In the genomic region with DNA sequence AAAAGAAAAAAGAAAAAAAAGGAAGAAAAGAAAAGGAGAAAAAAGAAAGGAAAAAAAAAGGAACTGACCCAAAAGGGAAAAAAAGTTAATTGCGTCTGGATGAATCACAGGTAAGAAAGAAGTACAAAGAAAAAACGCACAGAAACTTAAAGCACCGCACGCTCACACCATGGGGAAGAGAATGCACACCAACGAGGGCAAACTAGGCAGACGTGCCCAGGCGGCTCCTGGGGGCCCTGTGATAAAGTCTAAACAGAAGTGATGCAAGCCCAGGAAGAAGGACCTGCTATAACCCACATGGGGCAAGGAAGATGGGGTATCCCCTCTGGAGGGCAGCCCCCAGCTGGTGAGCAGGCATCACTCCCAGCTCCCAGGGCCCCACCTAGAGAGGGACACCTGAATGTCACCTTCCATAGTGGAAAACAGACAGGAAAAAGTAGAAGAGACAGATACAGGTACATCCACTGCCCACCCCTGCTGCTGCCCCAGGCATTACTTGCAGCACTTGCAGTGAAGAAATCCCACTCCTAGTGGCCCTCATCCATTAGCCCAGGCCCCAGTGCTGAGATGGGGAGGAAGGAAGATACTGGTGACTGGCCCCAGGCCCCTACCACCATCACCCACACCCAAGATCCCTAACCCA, we compare ENCODE assay signal across 26 cellular contexts. TPM values are rescaled to one million over a fixed set of nuclear protein-coding genes. Genes with fewer than 3 reads are reported as not detected.
DNase-seq lines count a peak whose midpoint lies in the region; ATAC-seq, FAIRE-seq and TF ChIP-seq lines count a peak whose summit lies in the region.
"Had no signal": no experiment of that assay in that cellular context is flagged by ENCODE, and none has a peak within 500 bp of the region (broad histone marks: within the 10 kb centered on the region; RNA-seq: fewer than 3 reads in every experiment).

No MANE protein-coding gene starts in this region.

- in situ Hi-C loops in K562 (cut with MboI), result no loop called here

- no peak for TF ChIP-seq EP300 in K562 (IDR thresholded peaks at IDR 0.05; ENCODE audit: low read length)

- H3K9ac ChIP-seq in H9 (ENCODE audit: extremely low read depth, insufficient read length, low read length), result no peak overlapping the region
- H3K9ac ChIP-seq in K562 (ENCODE audit: insufficient read depth in 1 of 2, low read depth in 2 of 2, low read length in 2 of 2), result no peak overlapping the region
- H3K9ac ChIP-seq in kidney (ENCODE audit: low read length in 2 of 2), result no peak overlapping the region

- POLR2A ChIA-PET in K562 (lab: Yijun Ruan, JAX), result interaction anchor here (0.6 to 1.0 kb wide), 2 partner anchors 12 to 261 kb away, joined by 3 read pairs; no protein-coding TSS in a partner anchor

- intact Hi-C loops in K562 (cut with micrococcal nuclease), result no loop called here
- intact Hi-C loops in kidney (cut with DNase I), result no loop called here

- H2AFZ ChIP-seq in H9 (ENCODE audit: low read length) (no peak overlapping the region), K562 (ENCODE audit: low read depth, low read length) (no peak overlapping the region), osteoblast (ENCODE audit: low read length) (no peak overlapping the region)

- H3K14ac ChIP-seq in H9 (ENCODE audit: insufficient read depth, low read length), result no peak overlapping the region

- H3T11ph ChIP-seq in H9 (ENCODE audit: low read length), result no peak overlapping the region

- H2BK15ac ChIP-seq in H9 (ENCODE audit: low read depth, low read length), result no peak overlapping the region

- H2BK120ac ChIP-seq in H9 (ENCODE audit: low read depth, low read length, poor library complexity, severe bottlenecking), result no peak overlapping the region

- H3K4me3 ChIP-seq in K562, result no peak overlapping the region
- H3K4me3 ChIP-seq in osteoblast (ENCODE audit: insufficient read depth, low read length), result no peak overlapping the region
- no peak overlapping the region for H3K4me3 ChIP-seq in kidney (ENCODE audit: low read length in 2 of 2)
- H3K4me3 ChIP-seq: esophagus muscularis mucosa, left ventricle myocardium inferior, ovary, spleen, tibial artery had no signal

- H3K27me3 ChIP-seq in H9 (ENCODE audit: insufficient read depth, low read length) (no peaks in the 10 kb centered on the region), K562 (ENCODE audit: control insufficient read depth in 2 of 2, insufficient read depth in 2 of 2, low read length in 2 of 2) (no peaks in the 10 kb centered on the region), osteoblast (ENCODE audit: insufficient read depth, low read length) (no peaks in the 10 kb centered on the region)
- H3K27me3 ChIP-seq: esophagus muscularis mucosa, ovary, spleen, tibial artery had no signal

- no peak overlapping the region for H3K56ac ChIP-seq in H9 (ENCODE audit: insufficient read length, low read depth, low read length)

- ATAC-seq in activated naive CD4-positive, alpha-beta T cell treated with anti-CD3 and anti-CD28 coated beads, Interleukin-2, amount 50 U/mL, for 72 hours, result peak; percentile 21 to 22
- ATAC-seq in K562, result no peak
- ATAC-seq in HG03457 (IDR thresholded peaks at IDR 0.05; ENCODE audit: unreplicated experiment), result no peak
- ATAC-seq: naive thymus-derived CD8-positive, alpha-beta T cell had no signal

- TF ChIP-seq RAD21 in K562 (CRISPR knock-in tag; conservative IDR thresholded peaks at IDR 0.05 in 1 of 2, IDR thresholded peaks at IDR 0.05 in 1 of 2), result no peak

- H4K20me1 ChIP-seq in H9 (ENCODE audit: control insufficient read depth, insufficient read depth, insufficient read length), result no peaks in the 10 kb centered on the region
- H4K20me1 ChIP-seq in K562 (replicated peaks; ENCODE audit: control insufficient read depth, insufficient read depth, low read length), result peaks cover 19% of the 10 kb centered on the region
- peaks cover 9% of the 10 kb centered on the region for H4K20me1 ChIP-seq in osteoblast (ENCODE audit: insufficient read depth, low read length)

- H3K36me3 ChIP-seq in K562 (ENCODE audit: control insufficient read depth, insufficient read depth, low read length) (peaks cover 96% of the 10 kb centered on the region), osteoblast (ENCODE audit: insufficient read depth, low read length) (peaks cover 76% of the 10 kb centered on the region), kidney (ENCODE audit: control insufficient read depth in 1 of 2, insufficient read depth in 2 of 2, low read length in 2 of 2) (peaks cover 48 to 63% of the 10 kb centered on the region in 2 donors)
- H3K36me3 ChIP-seq: ovary had no signal

- peak overlapping the region; percentile 64 to 81 for H3K27ac Mint-ChIP-seq in activated naive CD4-positive, alpha-beta T cell treated with anti-CD3 and anti-CD28 coated beads, Interleukin-2, amount 50 U/mL, for 72 hours
- H3K27ac Mint-ChIP-seq in H9, result peak overlapping the region in 2 of 3 experiments; percentile 10 to 32; a peak in 2 of 7 replicates

- CTCF ChIA-PET in K562 (lab: Yijun Ruan, JAX; ENCODE audit: low intra/inter-chr PET ratio), result interaction anchor here (0.7 kb wide), 1 partner anchor 61 kb away, joined by 4 read pairs; no protein-coding TSS in a partner anchor

- H4K8ac ChIP-seq in H9 (replicated peaks; ENCODE audit: insufficient read length, low read depth, low read length), result no peak overlapping the region

- H3K27ac ChIP-seq in H9 (ENCODE audit: insufficient read length, low read depth, low read length), result no peak overlapping the region
- no peak overlapping the region for H3K27ac ChIP-seq in K562 (ENCODE audit: extremely low read depth, low read depth, low read length)
- no peak overlapping the region for H3K27ac ChIP-seq in osteoblast (ENCODE audit: low read depth, low read length)
- no peak overlapping the region for H3K27ac ChIP-seq in kidney (ENCODE audit: low read depth in 2 of 2, low read length in 2 of 2)
- H3K27ac ChIP-seq: C4-2B, esophagus muscularis mucosa, left ventricle myocardium inferior, ovary, spleen, tibial artery, VCaP had no signal

- no peaks in the 10 kb centered on the region for H3K27me3 Mint-ChIP-seq in H9 (ENCODE audit: low read depth)
- H3K27me3 Mint-ChIP-seq: naive thymus-derived CD8-positive, alpha-beta T cell had no signal

- peaks cover 34 to 54% of the 10 kb centered on the region in 2 donors for H3K36me3 Mint-ChIP-seq in activated naive CD4-positive, alpha-beta T cell treated with anti-CD3 and anti-CD28 coated beads, Interleukin-2, amount 50 U/mL, for 72 hours
- H3K36me3 Mint-ChIP-seq in H9 (ENCODE audit: insufficient read depth in 1 of 3, low read depth in 3 of 3), result peaks cover 67 to 95% (median 83%) of the 10 kb centered on the region in 3 experiments

- H3K4me2 ChIP-seq in H9 (ENCODE audit: insufficient read depth, insufficient read length, low read length) (no peak overlapping the region), K562 (ENCODE audit: insufficient read depth, low read length) (no peak overlapping the region), osteoblast (ENCODE audit: insufficient read depth, low read length) (no peak overlapping the region)

- H3K23me2 ChIP-seq in H9 (ENCODE audit: insufficient read length, low read depth, low read length, poor library complexity, severe bottlenecking), result no peaks in the 10 kb centered on the region

- H3K79me1 ChIP-seq in H9 (ENCODE audit: insufficient read depth, low read depth, low read length, poor library complexity, severe bottlenecking), result peaks cover 2% of the 10 kb centered on the region

- no peak overlapping the region for H3K23ac ChIP-seq in H9 (ENCODE audit: insufficient read length, low read depth, low read length)

- no peak for FAIRE-seq in K562 (lab: Jason Lieb, UNC)
- FAIRE-seq in kidney (lab: Jason Lieb, UNC), result no peak
- FAIRE-seq: frontal cortex had no signal

- TF ChIP-seq CTCF in H9 (conservative IDR thresholded peaks at IDR 0.05) (no peak), K562 (IDR thresholded peaks at IDR 0.05 in 2 of 3, conservative IDR thresholded peaks at IDR 0.05 in 1 of 3; ENCODE audit: insufficient read depth in 2 of 3, low read depth in 1 of 3, low read length in 3 of 3) (no peak), osteoblast (IDR thresholded peaks at IDR 0.05; ENCODE audit: extremely low read depth, low read depth, low read length) (no peak), kidney (IDR thresholded peaks at IDR 0.05; ENCODE audit: borderline replicate concordance, extremely low read depth, insufficient read depth) (no peak)

- no peak overlapping the region for H3K4ac ChIP-seq in H9 (ENCODE audit: low read depth, low read length)

- no peak overlapping the region for H3K18ac ChIP-seq in H9 (ENCODE audit: insufficient read length, low read depth, low read length)

- no peak overlapping the region for H3K4me3 Mint-ChIP-seq in H9
- H3K4me3 Mint-ChIP-seq: naive thymus-derived CD8-positive, alpha-beta T cell; T-helper 2 cell treated with Interferon-gamma antibody and Interleukin-4, amounts not matched to agents 5 μg/mL and 100 μg/mL, for 36 hours had no signal

- WGBS in H9 (ENCODE audit: extremely low coverage, insufficient read length, low lambda C conversion rate), result no CpG with 5 or more reads among the region's 7 CpGs
- 97% methylated on average over 7 of the region's 7 CpGs for WGBS in K562 (ENCODE audit: insufficient coverage, low coverage, missing lambda C conversion rate)

- no TSS peak for BruUV-seq in K562 (replicated peaks; lab: Mats Ljungman, UMichigan)

- no peak overlapping the region for H4K5ac ChIP-seq in H9 (ENCODE audit: insufficient read length, low read depth, low read length)

- peaks cover 25 to 30% of the 10 kb centered on the region in 2 experiments for H3K4me1 Mint-ChIP-seq in H9

- no peak for DNase-seq in activated naive CD4-positive, alpha-beta T cell treated with anti-CD3 and anti-CD28 coated beads, Interleukin-2, amount 50 U/mL, for 72 hours (ENCODE audit: low spot score in 2 of 2)
- no peak for DNase-seq in activated naive CD4-positive, alpha-beta T cell treated with Interleukin-2 at 50 U/mL for 16 hours
- no peak for DNase-seq in H9
- DNase-seq in K562 (ENCODE audit: extremely low read depth in 1 of 4, low spot score in 3 of 4), result no peak
- DNase-seq in osteoblast (ENCODE audit: insufficient read length, low spot score, missing footprints), result peak; percentile 48
- DNase-seq in kidney, result no peak
- no peak for DNase-seq in NCI-H1694 (lab: John Stamatoyannopoulos, UW)
- DNase-seq: activated T-cell treated with anti-CD3 and anti-CD28 coated beads, Interleukin-2, amount 50 U/mL, for 1 hour; EL; left ventricle myocardium inferior; midbrain; naive thymus-derived CD8-positive, alpha-beta T cell; NCI-H1105 treated with DMSO at 0.1 percent for 48 hours; NCI-H2029 treated with DMSO at 0.1 percent for 48 hours; NCI-H2227 treated with DMSO at 0.1 percent for 48 hours; ovary; spleen; stimulated activated CD4-positive, alpha-beta T cell treated with anti-CD3 and anti-CD28 coated beads, Interleukin-2, amount 100 ng/mL, for 48 hours; stimulated activated naive CD4-positive, alpha-beta T cell; tibial artery had no signal

- H2BK20ac ChIP-seq in H9 (ENCODE audit: low read depth, low read length, poor library complexity, severe bottlenecking), result no peak overlapping the region

- no peak overlapping the region for H2BK12ac ChIP-seq in H9 (ENCODE audit: insufficient read length, low read depth, low read length)

- H2BK5ac ChIP-seq in H9 (ENCODE audit: insufficient read length, low read length), result no peak overlapping the region

- no peak overlapping the region for H2AK5ac ChIP-seq in H9 (ENCODE audit: insufficient read length, low read length)

- H3K79me2 ChIP-seq in H9 (ENCODE audit: insufficient read depth, low read length) (peaks cover 4% of the 10 kb centered on the region), K562 (ENCODE audit: control insufficient read depth, insufficient read depth, low read length) (peaks cover 61% of the 10 kb centered on the region), osteoblast (ENCODE audit: insufficient read depth, low read length) (peaks cover 82% of the 10 kb centered on the region)

- H3K9me3 ChIP-seq in H9 (ENCODE audit: control insufficient read depth, low read depth, low read length) (no peaks in the 10 kb centered on the region), K562 (replicated peaks; ENCODE audit: control insufficient read depth, insufficient read depth, low read depth, low read length) (no peaks in the 10 kb centered on the region), osteoblast (ENCODE audit: low read depth, low read length) (no peaks in the 10 kb centered on the region), kidney (ENCODE audit: control insufficient read depth in 1 of 2, low read length in 2 of 2) (no peaks in the 10 kb centered on the region)
- H3K9me3 ChIP-seq: esophagus muscularis mucosa, left ventricle myocardium inferior, ovary, spleen, tibial artery had no signal

- H3K9me3 Mint-ChIP-seq in activated naive CD4-positive, alpha-beta T cell treated with anti-CD3 and anti-CD28 coated beads, Interleukin-2, amount 50 U/mL, for 72 hours, result no peaks in the 10 kb centered on the region
- no peaks in the 10 kb centered on the region for H3K9me3 Mint-ChIP-seq in H9
- H3K9me3 Mint-ChIP-seq: naive thymus-derived CD8-positive, alpha-beta T cell; T-helper 2 cell treated with Interferon-gamma antibody and Interleukin-4, amounts not matched to agents 5 μg/mL and 100 μg/mL, for 36 hours had no signal

- H4K91ac ChIP-seq in H9 (ENCODE audit: insufficient read length, low read depth, low read length), result no peak overlapping the region

- no peaks in the 10 kb centered on the region for H3K9me1 ChIP-seq in K562 (ENCODE audit: control insufficient read depth, insufficient read depth, low read length)

- no peak for TF ChIP-seq POLR2A in K562 (conservative IDR thresholded peaks at IDR 0.05)

- H3K4me1 ChIP-seq in H9 (ENCODE audit: insufficient read depth, low read length), result peaks cover 4% of the 10 kb centered on the region; the same call in 1 of the 2 replicates
- no peaks in the 10 kb centered on the region for H3K4me1 ChIP-seq in K562 (replicated peaks in 1 of 2; ENCODE audit: control insufficient read depth in 2 of 2, insufficient read depth in 2 of 2, low read length in 2 of 2)
- no peaks in the 10 kb centered on the region for H3K4me1 ChIP-seq in osteoblast (ENCODE audit: insufficient read depth, low read length)
- no peaks in the 10 kb centered on the region for H3K4me1 ChIP-seq in kidney (ENCODE audit: control insufficient read depth in 1 of 2, insufficient read depth in 1 of 2, low read depth in 1 of 2, low read length in 2 of 2)
- H3K4me1 ChIP-seq: tibial artery had no signal

RNA-seq across cellular contexts. Expression of gene NAP1L4, which starts 28.9 kb away (rescaled TPM):
- 100 to 1,000 TPM; 287 to 318 TPM for total RNA-seq in activated naive CD4-positive, alpha-beta T cell treated with anti-CD3 and anti-CD28 coated beads, Interleukin-2, amount 50 U/mL, for 72 hours
- 212 and 217 TPM in 2 replicates for total RNA-seq in H9 (2021)
- total RNA-seq in K562 (2011; cell fraction: chromatin; rRNA removed; ENCODE audit: low replicate concordance), result 200 and 559 TPM in 2 replicates
- total RNA-seq in K562 (2011; cell fraction: nucleolus; rRNA removed), result 89.9 and 105 TPM in 2 replicates
- 185 and 193 TPM in 2 replicates for total RNA-seq in K562 (2011; cell fraction: nucleoplasm; rRNA removed)
- 217 and 237 TPM in 2 replicates for total RNA-seq in K562 (2014; rRNA removed)
- 179 and 210 TPM in 2 replicates for total RNA-seq in K562 (2014; rRNA removed; fragmentation: Illumina TruSeq; extraction: Trizol)
- 145 and 153 TPM in 2 replicates for total RNA-seq in K562 (2015; rRNA removed; fragmentation: Illumina TruSeq; extraction: Trizol)
- total RNA-seq in K562 (2021), result 167 and 180 TPM in 2 replicates
- 145 and 176 TPM in 2 replicates for polyA plus RNA-seq in K562 (2011; rRNA removed)
- 72.7 and 90.0 TPM in 2 replicates for polyA plus RNA-seq in K562 (2011; cell fraction: cytosol; rRNA removed)
- 166 and 223 TPM in 2 replicates for polyA plus RNA-seq in K562 (2011; cell fraction: nucleus; rRNA removed)
- polyA plus RNA-seq in K562 (2012), result 103 and 135 TPM in 2 replicates
- 154 and 184 TPM in 2 replicates for polyA plus RNA-seq in K562 (2014; fragmentation: Illumina TruSeq; extraction: Trizol)
- polyA plus RNA-seq in K562 (2014; fragmentation: Nextera tagmentation; extraction: Ambion mirVana), result 10 to 100 TPM; 34.1 to 50.7 TPM
- 221 and 244 TPM in 2 replicates for polyA plus RNA-seq in K562 (2014; rRNA removed)
- polyA minus RNA-seq in K562 (2011; rRNA and poly(A)+ RNA removed), result 207 and 232 TPM in 2 replicates
- 66.1 and 67.2 TPM in 2 replicates for polyA minus RNA-seq in K562 (2011; cell fraction: cytosol; rRNA and poly(A)+ RNA removed)
- polyA minus RNA-seq in K562 (2011; cell fraction: nucleus; rRNA and poly(A)+ RNA removed), result 76.3 and 166 TPM in 2 replicates
- 72.0 and 87.8 TPM in 2 replicates for total RNA-seq in osteoblast
- total RNA-seq in kidney, result 133 TPM
- polyA plus RNA-seq in kidney (ENCODE audit: insufficient read depth, low read depth, low replicate concordance), result 120 TPM

RNA-seq across cellular contexts. Expression of gene PHLDA2, which starts 34.0 kb away (rescaled TPM):
- 1 to 10 TPM; 3.6 to 5.9 TPM for total RNA-seq in activated naive CD4-positive, alpha-beta T cell treated with anti-CD3 and anti-CD28 coated beads, Interleukin-2, amount 50 U/mL, for 72 hours
- total RNA-seq in H9 (2021) (41.5 and 42.8 TPM in 2 replicates), K562 (2014; rRNA removed) (14.8 and 26.2 TPM in 2 replicates), K562 (2014; rRNA removed; fragmentation: Illumina TruSeq; extraction: Trizol) (0.70 and 0.76 TPM in 2 replicates), K562 (2015; rRNA removed; fragmentation: Illumina TruSeq; extraction: Trizol) (5.7 and 6.3 TPM in 2 replicates), K562 (2021) (42.4 and 43.2 TPM in 2 replicates), osteoblast (2.5 and 3.8 TPM in 2 replicates), kidney (19.7 TPM)
- total RNA-seq in K562 (2011; cell fraction: chromatin; rRNA removed; ENCODE audit: low replicate concordance), result 3.2 and 7.8 TPM in 2 replicates
- 13.6 and 14.7 TPM in 2 replicates for total RNA-seq in K562 (2011; cell fraction: nucleolus; rRNA removed)
- 5.4 and 5.7 TPM in 2 replicates for total RNA-seq in K562 (2011; cell fraction: nucleoplasm; rRNA removed)
- polyA plus RNA-seq in K562 (2011; rRNA removed) (4.7 and 4.9 TPM in 2 replicates), K562 (2014; fragmentation: Illumina TruSeq; extraction: Trizol) (4.0 and 24.8 TPM in 2 replicates), K562 (2014; fragmentation: Nextera tagmentation; extraction: Ambion mirVana) (under 1 TPM; 0.43 to 0.87 TPM), K562 (2014; rRNA removed) (33.6 and 37.8 TPM in 2 replicates), kidney (ENCODE audit: insufficient read depth, low read depth, low replicate concordance) (9.0 TPM)
- 19.3 and 101 TPM in 2 replicates for polyA plus RNA-seq in K562 (2011; cell fraction: cytosol; rRNA removed)
- 10.5 and 21.0 TPM in 2 replicates for polyA plus RNA-seq in K562 (2011; cell fraction: nucleus; rRNA removed)
- polyA plus RNA-seq in K562 (2012), result 26.8 and 31.0 TPM in 2 replicates
- polyA minus RNA-seq in K562 (2011; rRNA and poly(A)+ RNA removed), result 0.84 and 1.1 TPM in 2 replicates
- polyA minus RNA-seq in K562 (2011; cell fraction: cytosol; rRNA and poly(A)+ RNA removed), result 14.8 and 27.2 TPM in 2 replicates
- 11.8 and 14.1 TPM in 2 replicates for polyA minus RNA-seq in K562 (2011; cell fraction: nucleus; rRNA and poly(A)+ RNA removed)
- total RNA-seq: frontal cortex, left ventricle myocardium inferior had no signal
- polyA plus RNA-seq: naive thymus-derived CD8-positive, alpha-beta T cell had no signal

Comparison
In these comparisons a context has a peak if more than half of its experiments do, and no peak if none do; other contexts are left out.
1. ATAC-seq: peak in activated naive CD4-positive, alpha-beta T cell treated with anti-CD3 and anti-CD28 coated beads, Interleukin-2, amount 50 U/mL, for 72 hours (2 of 2); none in K562 (single experiment) and HG03457 (single experiment).